In genomic region chr20:37711987-37712961, GRCh38 we compare ENCODE assay signal across 13 cellular contexts. TPM values are rescaled to one million over a fixed set of nuclear protein-coding genes. Genes with fewer than 3 reads are reported as not detected.
A peak's percentile ranks its signal among the peaks of the same experiment; 100 is the strongest.
DNase-seq lines count a peak whose midpoint lies in the region; ATAC-seq and TF ChIP-seq lines count a peak whose summit lies in the region.
"Had no signal": no experiment of that assay in that cellular context is flagged by ENCODE, and none has a peak within 500 bp of the region (broad histone marks: within the 10 kb centered on the region; RNA-seq: fewer than 3 reads in every experiment).

No MANE protein-coding gene starts in this region.

- H3K9me3 ChIP-seq in mesodermal cell (ENCODE audit: control insufficient read depth, low read length) = peaks cover 1% of the 10 kb centered on the region
- no peaks in the 10 kb centered on the region for H3K9me3 ChIP-seq in Peyer's patch
- H3K9me3 ChIP-seq: HAP-1 had no signal

- H3K4me1 ChIP-seq in mesodermal cell (ENCODE audit: control insufficient read depth, insufficient read depth, low read length, poor library complexity, severe bottlenecking) (peaks cover 3% of the 10 kb centered on the region), Peyer's patch (peaks cover 0 to 5% (median 0%) of the 10 kb centered on the region in 4 donors)
- H3K4me1 ChIP-seq: HAP-1 had no signal

- H3K4me3 ChIP-seq in mesodermal cell (ENCODE audit: extremely low read depth, insufficient read depth, low read length, poor library complexity, severe bottlenecking) (no peak overlapping the region), Peyer's patch (no peak overlapping the region)
- H3K4me3 ChIP-seq: HAP-1 had no signal

- H3K36me3 Mint-ChIP-seq in CD14-positive monocyte = peaks cover 23 to 29% of the 10 kb centered on the region in 2 donors

- in situ Hi-C loops in ACHN (cut with HindIII; ENCODE audit: low pct_ligation_motif_present, low pct_unique_long_range_greater_than_20kb, low sequenced_read_pairs) = no loop called here

- H3K27me3 Mint-ChIP-seq in CD14-positive monocyte (ENCODE audit: low read depth in 3 of 3) = peaks cover 0 to 10% (median 0%) of the 10 kb centered on the region in 3 donors
- H3K27me3 Mint-ChIP-seq: activated naive CD8-positive, alpha-beta T cell treated with anti-CD3 and anti-CD28 coated beads, Interleukin-2, amount 10 ng/mL, durations not matched to agents 7 days and 5 days had no signal

- no peaks in the 10 kb centered on the region for H3K36me3 ChIP-seq in mesodermal cell (ENCODE audit: control insufficient read depth, insufficient read depth, low read length)
- H3K36me3 ChIP-seq in Peyer's patch = no peaks in the 10 kb centered on the region
- H3K36me3 ChIP-seq: HAP-1 had no signal

- intact Hi-C loops in CD14-positive monocyte (cut with micrococcal nuclease) = no loop called here

- no peak for TF ChIP-seq POLR2A in erythroblast (IDR thresholded peaks at IDR 0.05; ENCODE audit: low read length)
- no peak for TF ChIP-seq POLR2A in Peyer's patch (IDR thresholded peaks at IDR 0.05)

- no peaks in the 10 kb centered on the region for H3K9me3 Mint-ChIP-seq in CD14-positive monocyte
- H3K9me3 Mint-ChIP-seq: activated naive CD8-positive, alpha-beta T cell treated with anti-CD3 and anti-CD28 coated beads, Interleukin-2, amount 10 ng/mL, durations not matched to agents 7 days and 5 days had no signal

- DNase-seq in CD14-positive monocyte (ENCODE audit: low spot score) (no peak), NCI-H446 treated with DMSO at 0.1 percent for 48 hours (lab: John Stamatoyannopoulos, UW) (peak; percentile 40), erythroblast (lab: John Stamatoyannopoulos, UW) (peak; percentile 46 to 80), Peyer's patch (no peak), ACHN (no peak)
- no peak for DNase-seq in stimulated activated CD4-positive, alpha-beta T cell treated with anti-CD3 and anti-CD28 coated beads, Interleukin-15, amount 100 ng/mL, for 24 hours
- DNase-seq: activated naive CD8-positive, alpha-beta T cell treated with anti-CD3 and anti-CD28 coated beads, Interleukin-2, amount 10 ng/mL, durations not matched to agents 7 days and 5 days; IMR-90; NCI-H2029 treated with DMSO at 0.1 percent for 48 hours; RPMI8226 had no signal

- H3K27ac ChIP-seq in mesodermal cell (ENCODE audit: low read depth, low read length, severe bottlenecking) (peak overlapping the region; percentile 96), Peyer's patch (no peak overlapping the region)

- H3K27ac Mint-ChIP-seq in CD14-positive monocyte = peak overlapping the region in 4 of 7 donors; percentile 7 to 80 (median 18)
- H3K27ac Mint-ChIP-seq: activated naive CD8-positive, alpha-beta T cell treated with anti-CD3 and anti-CD28 coated beads, Interleukin-2, amount 10 ng/mL, durations not matched to agents 7 days and 5 days had no signal

- H3K4me3 Mint-ChIP-seq in CD14-positive monocyte = no peak overlapping the region
- H3K4me3 Mint-ChIP-seq: activated naive CD8-positive, alpha-beta T cell treated with anti-CD3 and anti-CD28 coated beads, Interleukin-2, amount 10 ng/mL, durations not matched to agents 7 days and 5 days had no signal

- ATAC-seq in GM21529 (IDR thresholded peaks at IDR 0.05; ENCODE audit: unreplicated experiment) = no peak

- WGBS in mesodermal cell (ENCODE audit: insufficient coverage in 2 of 2), 2 experiments = 88 to 92% methylated on average over 6 to 8 of the region's 9 CpGs

- no peak for TF ChIP-seq CTCF in CD14-positive monocyte (IDR thresholded peaks at IDR 0.05)
- no peak for TF ChIP-seq CTCF in Peyer's patch (IDR thresholded peaks at IDR 0.05)

- H3K27me3 ChIP-seq in Peyer's patch = no peaks in the 10 kb centered on the region

- peaks cover 19% of the 10 kb centered on the region for H3K4me1 Mint-ChIP-seq in CD14-positive monocyte

RNA-seq across cellular contexts. Expression of gene CTNNBL1, which starts 18.4 kb away (rescaled TPM):
- 10 to 100 TPM; 77.3 to 83.2 TPM for polyA plus RNA-seq in CD14-positive monocyte
- polyA plus RNA-seq in mesodermal cell (2013, experiment 1 of 2) = 63.2 TPM
- polyA plus RNA-seq in mesodermal cell (2013, experiment 2 of 2) = 57.7 TPM
- 10 to 100 TPM; 16.3 to 30.2 (median 23.6) TPM for total RNA-seq in Peyer's patch

Comparison
In these comparisons a context has a peak if more than half of its experiments do, and no peak if none do; other contexts are left out.
1. DNase-seq: peak in NCI-H446 treated with DMSO at 0.1 percent for 48 hours (single experiment) and erythroblast (2 of 2); none in CD14-positive monocyte (single experiment), Peyer's patch (0 of 3), ACHN (single experiment) and stimulated activated CD4-positive, alpha-beta T cell treated with anti-CD3 and anti-CD28 coated beads, Interleukin-15, amount 100 ng/mL, for 24 hours (single experiment).